In genomic region chr1:167229719-167230385, GRCh38 we compare ENCODE assay signal across 3 cellular contexts.
TF ChIP-seq lines count a peak whose summit lies in the region.

No MANE protein-coding gene starts in this region.

TF ChIP-seq in A549, 52 proteins besides CTCF, POLR2A, EP300 and RAD21:
- TF ChIP-seq ZNF302 (CRISPR knock-in tag; IDR thresholded peaks at IDR 0.05): 0 out of 2 replicates have a peak, but pooled peaks have one; percentile 35
- TF ChIP-seq CBX2 (IDR thresholded peaks at IDR 0.05; ENCODE audit: borderline replicate concordance, low read depth): no peak
- peak; percentile 69 for TF ChIP-seq MAFK (IDR thresholded peaks at IDR 0.05; ENCODE audit: partially characterized antibody)
TF ChIP-seq in A549: peak in this region for 2.

TF ChIP-seq in HCT116, 20 proteins besides CTCF, POLR2A, EP300 and RAD21:
- TF ChIP-seq FOSL1 (IDR thresholded peaks at IDR 0.05; ENCODE audit: low read depth) (0 out of 2 replicates have a peak, but pooled peaks have one; percentile 13), REST (IDR thresholded peaks at IDR 0.05; ENCODE audit: low read depth) (no peak)

TF ChIP-seq in HepG2, 621 proteins besides CTCF, POLR2A, EP300 and RAD21:
- TF ChIP-seq SP1 (IDR thresholded peaks at IDR 0.05) (no peak), SP1 (CRISPR knock-in tag; IDR thresholded peaks at IDR 0.05) (no peak)
